Comparison of ENCODE assay signal across 25 cellular contexts in genomic region chr1:46485564-46486431, GRCh38. TPM values are rescaled to one million over a fixed set of nuclear protein-coding genes. Genes with fewer than 3 reads are reported as not detected.
DNase-seq lines count a peak whose midpoint lies in the region; ATAC-seq and TF ChIP-seq lines count a peak whose summit lies in the region.
"Had no signal": no experiment of that assay in that cellular context is flagged by ENCODE, and none has a peak within 500 bp of the region (broad histone marks: within the 10 kb centered on the region; RNA-seq: fewer than 3 reads in every experiment).

No MANE protein-coding gene starts in this region.

- peak overlapping the region; percentile 31 for H3K4me2 ChIP-seq in smooth muscle cell

- POLR2A ChIA-PET in WTC11 (lab: Charles Lee), result no interaction called here

- H3K36me3 Mint-ChIP-seq in WTC11, result no peaks in the 10 kb centered on the region
- H3K36me3 Mint-ChIP-seq: memory B cell had no signal

- peak overlapping the region; percentile 49 for H3K4me3 Mint-ChIP-seq in WTC11
- H3K4me3 Mint-ChIP-seq: activated T-cell treated with anti-CD3 and anti-CD28 coated beads, Interleukin-2, amount 50 U/mL, for 72 hours; memory B cell had no signal

- peaks cover 100% of the 10 kb centered on the region for H3K27me3 ChIP-seq in HUES6 (ENCODE audit: control insufficient read depth, insufficient read depth, low read length)
- H3K27me3 ChIP-seq in iPS-15b (ENCODE audit: control insufficient read depth, insufficient read depth, low read length), result peaks cover 95% of the 10 kb centered on the region
- peaks cover 96% of the 10 kb centered on the region for H3K27me3 ChIP-seq in smooth muscle cell (ENCODE audit: low read depth)

- peaks cover 8% of the 10 kb centered on the region for H4K20me1 ChIP-seq in smooth muscle cell (ENCODE audit: low read depth)

- 17% methylated on average over 21 of the region's 58 CpGs for WGBS in smooth muscle cell (ENCODE audit: low lambda C conversion rate)

- H3K9me3 ChIP-seq in HUES6 (ENCODE audit: control insufficient read depth, insufficient read depth, low read depth, low read length), result no peaks in the 10 kb centered on the region
- no peaks in the 10 kb centered on the region for H3K9me3 ChIP-seq in iPS-15b (ENCODE audit: control insufficient read depth, insufficient read depth, low read length)
- no peaks in the 10 kb centered on the region for H3K9me3 ChIP-seq in smooth muscle cell (replicated peaks; ENCODE audit: low read depth)
- H3K9me3 ChIP-seq: adrenal gland, neutrophil, psoas muscle, thoracic aorta, uterus had no signal

- H3K9me3 Mint-ChIP-seq in WTC11, result no peaks in the 10 kb centered on the region
- H3K9me3 Mint-ChIP-seq: activated T-cell treated with anti-CD3 and anti-CD28 coated beads, Interleukin-2, amount 50 U/mL, for 72 hours; memory B cell had no signal

- no peaks in the 10 kb centered on the region for H3F3A ChIP-seq in smooth muscle cell (ENCODE audit: low read depth)

- CTCF ChIA-PET in WTC11 (lab: Charles Lee), result interaction anchor here (0.6 to 6.6 kb wide), 8 partner anchors 8 to 137 kb away, joined by 3 to 201 read pairs (median 6); a partner anchor contains a TSS

- ATAC-seq in WTC11 (peak; percentile 6), HG02870 (IDR thresholded peaks at IDR 0.05; ENCODE audit: unreplicated experiment) (no peak), GM19467 (IDR thresholded peaks at IDR 0.05; ENCODE audit: unreplicated experiment) (no peak), HG03097 (IDR thresholded peaks at IDR 0.05; ENCODE audit: low FRiP score, unreplicated experiment) (no peak)
- ATAC-seq: activated T-cell treated with anti-CD3 and anti-CD28 coated beads, Interleukin-2, amount 50 U/mL, for 72 hours; left lobe of liver; psoas muscle; stimulated activated naive CD8-positive, alpha-beta T cell treated with anti-CD3 and anti-CD28 coated beads, Interleukin-15, Interleukin-2, amounts not matched to agents 100 U/mL and 50 U/mL, for 24 hours had no signal

- TF ChIP-seq CTCF in WTC11 (IDR thresholded peaks at IDR 0.05) (no peak), smooth muscle cell (IDR thresholded peaks at IDR 0.05; ENCODE audit: borderline replicate concordance, insufficient read depth, poor library complexity, severe bottlenecking) (no peak)

- no peak for DNase-seq in WTC11 (ENCODE audit: low spot score)
- DNase-seq in smooth muscle cell (lab: John Stamatoyannopoulos, UW; ENCODE audit: unreplicated experiment), result no peak
- DNase-seq: activated naive CD4-positive, alpha-beta T cell; activated T-cell treated with anti-CD3 and anti-CD28 coated beads, Interleukin-2, amount 50 U/mL, for 72 hours; adrenal gland; brain microvascular endothelial cell; KBM-7; NK-92 treated with Interleukin-12 subunit alpha and Interleukin-12 subunit beta, amount 100 ng/mL, for 24 hours; psoas muscle; SHP77; stimulated activated naive CD8-positive, alpha-beta T cell treated with anti-CD3 and anti-CD28 coated beads, Interleukin-15, Interleukin-2, amounts not matched to agents 100 U/mL and 50 U/mL, for 24 hours; uterus had no signal

- H3K27me3 Mint-ChIP-seq in WTC11 (ENCODE audit: low read depth), result peaks cover 99% of the 10 kb centered on the region

- H3K27ac Mint-ChIP-seq in WTC11, result no peak overlapping the region
- H3K27ac Mint-ChIP-seq: activated T-cell treated with anti-CD3 and anti-CD28 coated beads, Interleukin-2, amount 50 U/mL, for 72 hours; memory B cell had no signal

- H3K9ac ChIP-seq in HUES6 (ENCODE audit: low read length) (no peak overlapping the region), iPS-15b (ENCODE audit: low read depth, low read length) (no peak overlapping the region), smooth muscle cell (ENCODE audit: low read depth) (no peak overlapping the region)

- no peak overlapping the region for H3K27ac ChIP-seq in HUES6 (ENCODE audit: low read depth, low read length)
- no peak overlapping the region for H3K27ac ChIP-seq in smooth muscle cell (ENCODE audit: low read depth)
- H3K27ac ChIP-seq: adrenal gland, brain microvascular endothelial cell, epithelial cell of prostate, neutrophil, psoas muscle, thoracic aorta, uterus had no signal

- peaks cover 33% of the 10 kb centered on the region for H3K4me1 Mint-ChIP-seq in WTC11

- no peaks in the 10 kb centered on the region for H3K36me3 ChIP-seq in HUES6 (ENCODE audit: control insufficient read depth, insufficient read depth, low read length)
- H3K36me3 ChIP-seq in iPS-15b (ENCODE audit: control insufficient read depth, insufficient read depth, low read length), result no peaks in the 10 kb centered on the region
- H3K36me3 ChIP-seq in smooth muscle cell (ENCODE audit: low read depth), result no peaks in the 10 kb centered on the region
- H3K36me3 ChIP-seq: adrenal gland, brain microvascular endothelial cell, neutrophil, thoracic aorta, uterus had no signal

- H2AFZ ChIP-seq in smooth muscle cell (ENCODE audit: low read depth), result no peak overlapping the region

- H3K4me3 ChIP-seq in HUES6 (ENCODE audit: low read depth, low read length) (peak overlapping the region; percentile 49), iPS-15b (ENCODE audit: low read depth, low read length) (peak overlapping the region; percentile 37), smooth muscle cell (no peak overlapping the region)
- H3K4me3 ChIP-seq: adrenal gland, psoas muscle, thoracic aorta, uterus had no signal

- H3K4me1 ChIP-seq in HUES6 (ENCODE audit: control insufficient read depth, insufficient read depth, low read length), result peaks cover 34% of the 10 kb centered on the region
- H3K4me1 ChIP-seq in iPS-15b (ENCODE audit: control insufficient read depth, insufficient read depth, low read length), result peaks cover 11% of the 10 kb centered on the region
- peaks cover 43% of the 10 kb centered on the region for H3K4me1 ChIP-seq in smooth muscle cell (ENCODE audit: low read depth)

- H3K79me2 ChIP-seq in smooth muscle cell (ENCODE audit: low read depth), result no peaks in the 10 kb centered on the region

TF ChIP-seq in WTC11, 78 proteins besides CTCF, POLR2A, EP300 and RAD21:
- no peak for TF ChIP-seq MYBL2 (CRISPR knock-in tag; IDR thresholded peaks at IDR 0.05)
- TF ChIP-seq, protein P1, sequence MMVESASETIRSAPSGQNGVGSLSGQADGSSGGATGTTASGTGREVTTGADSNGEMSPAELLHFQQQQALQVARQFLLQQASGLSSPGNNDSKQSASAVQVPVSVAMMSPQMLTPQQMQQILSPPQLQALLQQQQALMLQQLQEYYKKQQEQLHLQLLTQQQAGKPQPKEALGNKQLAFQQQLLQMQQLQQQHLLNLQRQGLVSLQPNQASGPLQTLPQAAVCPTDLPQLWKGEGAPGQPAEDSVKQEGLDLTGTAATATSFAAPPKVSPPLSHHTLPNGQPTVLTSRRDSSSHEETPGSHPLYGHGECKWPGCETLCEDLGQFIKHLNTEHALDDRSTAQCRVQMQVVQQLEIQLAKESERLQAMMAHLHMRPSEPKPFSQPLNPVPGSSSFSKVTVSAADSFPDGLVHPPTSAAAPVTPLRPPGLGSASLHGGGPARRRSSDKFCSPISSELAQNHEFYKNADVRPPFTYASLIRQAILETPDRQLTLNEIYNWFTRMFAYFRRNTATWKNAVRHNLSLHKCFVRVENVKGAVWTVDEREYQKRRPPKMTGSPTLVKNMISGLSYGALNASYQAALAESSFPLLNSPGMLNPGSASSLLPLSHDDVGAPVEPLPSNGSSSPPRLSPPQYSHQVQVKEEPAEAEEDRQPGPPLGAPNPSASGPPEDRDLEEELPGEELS (CRISPR knock-in tag; IDR thresholded peaks at IDR 0.05), result peak; percentile 54; the same call in 1 of the 2 replicates
- peak; percentile 61; the same call in 1 of the 2 replicates for TF ChIP-seq MAX (CRISPR knock-in tag; IDR thresholded peaks at IDR 0.05)
- peak; percentile 55; the same call in 1 of the 2 replicates for TF ChIP-seq ETV6 (CRISPR knock-in tag; IDR thresholded peaks at IDR 0.05)
- TF ChIP-seq, protein P2, sequence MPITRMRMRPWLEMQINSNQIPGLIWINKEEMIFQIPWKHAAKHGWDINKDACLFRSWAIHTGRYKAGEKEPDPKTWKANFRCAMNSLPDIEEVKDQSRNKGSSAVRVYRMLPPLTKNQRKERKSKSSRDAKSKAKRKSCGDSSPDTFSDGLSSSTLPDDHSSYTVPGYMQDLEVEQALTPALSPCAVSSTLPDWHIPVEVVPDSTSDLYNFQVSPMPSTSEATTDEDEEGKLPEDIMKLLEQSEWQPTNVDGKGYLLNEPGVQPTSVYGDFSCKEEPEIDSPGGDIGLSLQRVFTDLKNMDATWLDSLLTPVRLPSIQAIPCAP (CRISPR knock-in tag; IDR thresholded peaks at IDR 0.05), result 0 out of 2 replicates have a peak, but pooled peaks have one; percentile 42
- TF ChIP-seq NFE2L1 (CRISPR knock-in tag; IDR thresholded peaks at IDR 0.05), result no peak

RNA-seq across cellular contexts. Expression of gene DMBX1, which starts 3.8 kb away (rescaled TPM):
- total RNA-seq in WTC11 (2021) (1.7 to 3.7 TPM (median 1.8 TPM) in 3 replicates), smooth muscle cell (not detected in 2 replicates)
- polyA plus RNA-seq in smooth muscle cell, result not detected in 2 replicates
- total RNA-seq: left lobe of liver, MCF 10A, NCI-H460, psoas muscle, thoracic aorta had no signal
- polyA plus RNA-seq: CD14-positive monocyte, psoas muscle had no signal
